Comparison of ENCODE assay signal across 8 cellular contexts in the genomic region with DNA sequence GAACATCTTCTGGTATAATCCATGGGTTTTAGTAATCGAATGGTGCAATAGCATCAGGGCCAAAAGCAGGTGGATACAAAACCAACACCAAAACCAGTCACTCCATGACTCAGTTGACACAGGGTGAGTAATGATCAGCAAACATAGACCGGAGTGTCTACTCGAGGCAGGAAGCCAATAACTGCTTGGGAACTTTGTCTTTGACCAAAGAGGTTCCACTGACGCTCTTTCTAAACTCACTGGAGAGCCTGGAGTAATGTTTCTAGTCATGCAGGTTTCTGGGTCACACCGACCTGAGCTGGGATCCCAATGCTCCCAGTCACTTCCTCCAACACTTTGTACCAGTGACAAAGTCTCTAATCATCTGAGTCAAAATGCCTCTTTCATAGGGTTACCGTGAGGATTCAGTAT. TPM values are rescaled to one million over a fixed set of nuclear protein-coding genes. Genes with fewer than 3 reads are reported as not detected.
DNase-seq lines count a peak whose midpoint lies in the region; ATAC-seq and TF ChIP-seq lines count a peak whose summit lies in the region.

No MANE protein-coding gene starts in this region.

- H3K4me3 Mint-ChIP-seq in T-helper 17 cell (no peak overlapping the region), memory B cell (no peak overlapping the region)

- H3K4me1 Mint-ChIP-seq in T-helper 17 cell: peaks cover 5% of the 10 kb centered on the region
- peaks cover 20% of the 10 kb centered on the region for H3K4me1 Mint-ChIP-seq in memory B cell

- no peak overlapping the region for H3K4me3 ChIP-seq in right atrium auricular region

- peak; percentile 7 to 60 for DNase-seq in NCI-H2081 (lab: John Stamatoyannopoulos, UW)
- no peak for DNase-seq in NCI-H2081 treated with DMSO at 0.1 percent for 48 hours (lab: John Stamatoyannopoulos, UW)
- no peak for DNase-seq in T-helper 17 cell
- DNase-seq in memory B cell (ENCODE audit: low spot score in 2 of 2): no peak
- DNase-seq in right atrium auricular region (ENCODE audit: low spot score): no peak
- no peak for DNase-seq in dermis blood vessel endothelial cell

- H3K36me3 ChIP-seq in right atrium auricular region: no peaks in the 10 kb centered on the region

- H3K27ac ChIP-seq in right atrium auricular region: no peak overlapping the region

- no peaks in the 10 kb centered on the region for H3K27me3 ChIP-seq in right atrium auricular region

- TF ChIP-seq CTCF in right atrium auricular region (IDR thresholded peaks at IDR 0.05): no peak

- H3K27ac Mint-ChIP-seq in T-helper 17 cell (no peak overlapping the region), memory B cell (peak overlapping the region; percentile 45)

- H3K36me3 Mint-ChIP-seq in T-helper 17 cell (ENCODE audit: low read depth): no peaks in the 10 kb centered on the region
- peaks cover 20% of the 10 kb centered on the region for H3K36me3 Mint-ChIP-seq in memory B cell

- H3K27me3 Mint-ChIP-seq in T-helper 17 cell (no peaks in the 10 kb centered on the region), memory B cell (no peaks in the 10 kb centered on the region)

- H3K9me3 ChIP-seq in T-helper 17 cell (ENCODE audit: control insufficient read depth, low read length, poor library complexity, severe bottlenecking) (no peaks in the 10 kb centered on the region), right atrium auricular region (no peaks in the 10 kb centered on the region)

- H3K9me3 Mint-ChIP-seq in memory B cell: peaks cover 7% of the 10 kb centered on the region

- H3K4me1 ChIP-seq in right atrium auricular region: no peaks in the 10 kb centered on the region

- peak; percentile 64 for ATAC-seq in HG02763 (IDR thresholded peaks at IDR 0.05; ENCODE audit: unreplicated experiment)
- peak; percentile 12 for ATAC-seq in T-helper 17 cell
- no peak for ATAC-seq in memory B cell (ENCODE audit: low read depth)
- ATAC-seq in HG03571 (IDR thresholded peaks at IDR 0.05; ENCODE audit: unreplicated experiment): no peak

RNA-seq across cellular contexts. Expression of gene MREG, which starts 30.9 kb away (rescaled TPM):
- 1 to 10 TPM; 5.3 to 6.6 TPM for total RNA-seq in T-helper 17 cell
- total RNA-seq in right atrium auricular region: under 1 TPM; 0.35 to 0.41 TPM
- 2.0 and 3.9 TPM in 2 replicates for total RNA-seq in dermis blood vessel endothelial cell

Comparison
In these comparisons a context has a peak if more than half of its experiments do, and no peak if none do; other contexts are left out.
1. DNase-seq: peak in NCI-H2081 (2 of 2); none in NCI-H2081 treated with DMSO at 0.1 percent for 48 hours (single experiment), T-helper 17 cell (0 of 3), memory B cell (0 of 2), right atrium auricular region (single experiment) and dermis blood vessel endothelial cell (single experiment).
2. ATAC-seq: peak in HG02763 (single experiment) and T-helper 17 cell (single experiment); none in memory B cell (single experiment) and HG03571 (single experiment).